In the genomic region with DNA sequence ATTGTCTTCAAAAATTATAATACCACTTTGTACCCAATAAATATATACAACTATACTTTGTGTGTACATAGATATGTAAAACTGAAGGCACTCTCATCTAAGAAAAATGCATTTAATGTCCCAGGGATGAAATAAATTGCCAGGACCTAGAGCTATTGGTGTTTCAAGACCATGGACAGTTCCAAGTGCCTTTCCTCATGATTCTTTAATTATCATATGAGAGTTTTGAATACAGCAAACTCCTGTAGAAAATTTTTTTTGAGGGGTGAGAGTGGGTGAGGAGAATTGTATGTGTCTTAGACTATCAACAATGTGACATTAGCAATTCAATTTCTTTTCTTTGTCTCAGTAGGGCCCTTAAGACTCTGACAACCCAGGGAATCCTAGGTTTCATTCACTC, we compare ENCODE assay signal across 6 cellular contexts. TPM values are rescaled to one million over a fixed set of nuclear protein-coding genes. Genes with fewer than 3 reads are reported as not detected.
"Had no signal": no experiment of that assay in that cellular context is flagged by ENCODE, and none has a peak within 500 bp of the region (broad histone marks: within the 10 kb centered on the region; RNA-seq: fewer than 3 reads in every experiment).

No MANE protein-coding gene starts in this region.

RNA-seq across cellular contexts. Expression of a gene that starts 17.6 kb away (rescaled TPM):
- total RNA-seq: M059J, PC-9, Right ventricle myocardium inferior, RPMI7951, SJCRH30, SK-MEL-5 had no signal

RNA-seq across cellular contexts. Expression of a gene that starts 59.6 kb away (rescaled TPM):
- total RNA-seq: PC-9, RPMI7951, SJCRH30, SK-MEL-5 had no signal
